In the genomic region with DNA sequence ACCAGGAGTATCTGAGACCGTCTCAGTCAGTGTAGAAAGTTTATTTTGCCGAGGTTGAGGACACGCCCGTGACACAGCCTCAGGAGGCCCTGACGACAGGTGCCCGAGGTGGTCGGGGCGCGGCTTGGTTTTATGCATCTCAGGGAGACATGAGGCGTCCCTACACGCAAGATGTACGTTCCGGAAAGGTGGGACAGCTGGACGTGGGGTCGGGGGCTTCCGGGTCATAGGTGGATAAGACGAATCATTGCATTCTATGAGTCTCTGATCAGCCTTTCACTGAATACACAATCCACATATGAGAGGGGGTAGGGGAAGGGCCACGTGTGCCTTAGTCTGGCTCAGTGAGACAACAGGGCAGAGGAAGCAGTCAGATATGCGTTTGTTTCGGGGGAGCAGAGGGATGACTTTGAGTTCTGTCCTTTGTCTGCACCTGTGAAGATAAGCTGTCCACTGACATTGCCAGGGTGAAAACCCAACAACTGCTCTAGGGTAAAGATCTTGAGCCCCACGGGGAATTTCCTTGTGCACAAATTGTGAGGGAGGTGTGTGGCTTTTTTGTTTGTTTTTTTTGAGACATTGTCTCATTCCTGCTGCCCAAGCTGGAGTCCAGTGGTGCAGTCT, we compare ENCODE assay signal across 20 cellular contexts.
DNase-seq lines count a peak whose midpoint lies in the region; ATAC-seq, FAIRE-seq and TF ChIP-seq lines count a peak whose summit lies in the region.
"Had no signal": no experiment of that assay in that cellular context is flagged by ENCODE, and none has a peak within 500 bp of the region (broad histone marks: within the 10 kb centered on the region; RNA-seq: fewer than 3 reads in every experiment).

No MANE protein-coding gene starts in this region.

- H2BK12ac ChIP-seq in H9 (ENCODE audit: insufficient read length, low read depth, low read length), result no peak overlapping the region

- DNase-seq in H9, result no peak
- no peak for DNase-seq in astrocyte (ENCODE audit: low read depth)
- peak; percentile 53 for DNase-seq in mesenteric fat pad (ENCODE audit: low spot score)
- DNase-seq in AG08395 (ENCODE audit: low spot score), result no peak
- DNase-seq in H54 (ENCODE audit: insufficient read length, low spot score), result no peak
- DNase-seq in CD14-positive monocyte (ENCODE audit: low spot score), result no peak
- DNase-seq: activated CD8-positive, alpha-beta T cell treated with anti-CD3 and anti-CD28 coated beads for 36 hours; caudate nucleus; effector memory CD8-positive, alpha-beta T cell; hypothalamus; midbrain; NCI-H524 treated with DMSO at 0.1 percent for 48 hours; occipital lobe; stimulated activated CD4-positive, alpha-beta T cell treated with anti-CD3 and anti-CD28 coated beads, Interleukin-2, amount 100 ng/mL, for 48 hours had no signal

- peak overlapping the region in 9 of 11 experiments; percentile 12 to 65 (median 43); a peak in 11 of 22 replicates for H3K9ac ChIP-seq in BLaER1 treated with 17β-estradiol and CSF1 and Interleukin-3, amounts not matched to agents 10 nM and 100 nM
- H3K9ac ChIP-seq in H9 (ENCODE audit: extremely low read depth, insufficient read length, low read length) (no peak overlapping the region), astrocyte (ENCODE audit: low read length) (no peak overlapping the region)

- H4K20me1 ChIP-seq in BLaER1 treated with 17β-estradiol and CSF1 and Interleukin-3, amounts not matched to agents 10 nM and 100 nM, result peaks cover 8 to 100% (median 78%) of the 10 kb centered on the region in 11 experiments; a peak in 20 of 22 replicates
- H4K20me1 ChIP-seq in H9 (ENCODE audit: control insufficient read depth, insufficient read depth, insufficient read length), result no peaks in the 10 kb centered on the region
- peaks cover 81% of the 10 kb centered on the region for H4K20me1 ChIP-seq in astrocyte (ENCODE audit: insufficient read depth, low read length)

- no peak overlapping the region for H2AFZ ChIP-seq in H9 (ENCODE audit: low read length)
- H2AFZ ChIP-seq in astrocyte (ENCODE audit: low read depth, low read length), result no peak overlapping the region

- intact Hi-C loops in CD14-positive monocyte (cut with micrococcal nuclease), result no loop called here

- no peak overlapping the region for H4K8ac ChIP-seq in H9 (replicated peaks; ENCODE audit: insufficient read length, low read depth, low read length)

- no peak overlapping the region; the same call in 1 of the 2 replicates for H3K14ac ChIP-seq in H9 (ENCODE audit: insufficient read depth, low read length)

- no peak overlapping the region for H3K56ac ChIP-seq in H9 (ENCODE audit: insufficient read length, low read depth, low read length)

- no peak for FAIRE-seq in astrocyte (lab: Jason Lieb, UNC)
- FAIRE-seq in H54 (lab: Jason Lieb, UNC), result no peak
- FAIRE-seq: G401.6, GM12892 had no signal

- H3K36me3 ChIP-seq in BLaER1 treated with 17β-estradiol and CSF1 and Interleukin-3, amounts not matched to agents 10 nM and 100 nM, result peaks cover 58 to 95% (median 84%) of the 10 kb centered on the region in 11 experiments
- H3K36me3 ChIP-seq in astrocyte (ENCODE audit: insufficient read depth, low read length), result peaks cover 6% of the 10 kb centered on the region

- TF ChIP-seq CTCF in H9 (conservative IDR thresholded peaks at IDR 0.05), result no peak
- TF ChIP-seq CTCF in astrocyte (IDR thresholded peaks at IDR 0.05; ENCODE audit: insufficient read depth, low read depth, low read length), result no peak
- TF ChIP-seq CTCF in CD14-positive monocyte (IDR thresholded peaks at IDR 0.05), result no peak

- TF ChIP-seq POLR2A in H54 (IDR thresholded peaks at IDR 0.05; ENCODE audit: low read depth, low read length), result no peak

- H3K79me2 ChIP-seq in H9 (ENCODE audit: insufficient read depth, low read length), result peaks cover 8% of the 10 kb centered on the region; the same call in 1 of the 2 replicates
- peaks cover 52% of the 10 kb centered on the region for H3K79me2 ChIP-seq in astrocyte (ENCODE audit: insufficient read depth, low read length)

- H2BK120ac ChIP-seq in H9 (ENCODE audit: low read depth, low read length, poor library complexity, severe bottlenecking), result no peak overlapping the region

- H3K4me3 Mint-ChIP-seq in H9, result no peak overlapping the region
- H3K4me3 Mint-ChIP-seq in astrocyte (ENCODE audit: unreplicated experiment), result no peak overlapping the region
- H3K4me3 Mint-ChIP-seq in CD14-positive monocyte, result no peak overlapping the region
- H3K4me3 Mint-ChIP-seq: activated CD8-positive, alpha-beta T cell treated with anti-CD3 and anti-CD28 coated beads for 36 hours; effector memory CD8-positive, alpha-beta T cell had no signal

- H3K9me3 ChIP-seq in BLaER1 treated with 17β-estradiol and CSF1 and Interleukin-3, amounts not matched to agents 10 nM and 100 nM (replicated peaks in 1 of 11), result peaks cover 0 to 9% (median 0%) of the 10 kb centered on the region in 11 experiments; a peak in 1 of 22 replicates
- H3K9me3 ChIP-seq in H9 (ENCODE audit: control insufficient read depth, low read depth, low read length), result no peaks in the 10 kb centered on the region
- no peaks in the 10 kb centered on the region for H3K9me3 ChIP-seq in astrocyte (ENCODE audit: insufficient read depth, low read depth, low read length)
- H3K9me3 ChIP-seq: suprapubic skin had no signal

- H3K9me3 Mint-ChIP-seq in H9 (no peaks in the 10 kb centered on the region; a peak in 1 of 5 replicates), astrocyte (ENCODE audit: unreplicated experiment) (peaks cover 2% of the 10 kb centered on the region), CD14-positive monocyte (no peaks in the 10 kb centered on the region)
- H3K9me3 Mint-ChIP-seq: activated CD8-positive, alpha-beta T cell treated with anti-CD3 and anti-CD28 coated beads for 36 hours; effector memory CD8-positive, alpha-beta T cell had no signal

- H3K27ac Mint-ChIP-seq in H9 (peak overlapping the region in 2 of 3 experiments; percentile 68 to 91; a peak in 4 of 7 replicates), astrocyte (ENCODE audit: unreplicated experiment) (peak overlapping the region; percentile 16), CD14-positive monocyte (peak overlapping the region in 2 of 7 donors; percentile 9 to 42)
- H3K27ac Mint-ChIP-seq: activated CD8-positive, alpha-beta T cell treated with anti-CD3 and anti-CD28 coated beads for 36 hours had no signal

- no peak overlapping the region for H2AK5ac ChIP-seq in H9 (ENCODE audit: insufficient read length, low read length)

- H4K91ac ChIP-seq in H9 (ENCODE audit: insufficient read length, low read depth, low read length), result no peak overlapping the region

- no peak overlapping the region for H2BK5ac ChIP-seq in H9 (ENCODE audit: insufficient read length, low read length)

- H3K4ac ChIP-seq in H9 (ENCODE audit: low read depth, low read length), result no peak overlapping the region

- no peaks in the 10 kb centered on the region for H3K27me3 ChIP-seq in BLaER1 treated with 17β-estradiol and CSF1 and Interleukin-3, amounts not matched to agents 10 nM and 100 nM
- H3K27me3 ChIP-seq in H9 (ENCODE audit: insufficient read depth, low read length), result no peaks in the 10 kb centered on the region
- H3K27me3 ChIP-seq in astrocyte (ENCODE audit: insufficient read depth, low read length), result no peaks in the 10 kb centered on the region
- H3K27me3 ChIP-seq: suprapubic skin had no signal

- H3K27ac ChIP-seq in BLaER1 treated with 17β-estradiol and CSF1 and Interleukin-3, amounts not matched to agents 10 nM and 100 nM, result peak overlapping the region in 9 of 11 experiments; percentile 23 to 70 (median 60); a peak in 16 of 22 replicates
- H3K27ac ChIP-seq in H9 (ENCODE audit: insufficient read length, low read depth, low read length), result peak overlapping the region; percentile 11
- H3K27ac ChIP-seq in astrocyte (ENCODE audit: low read depth, low read length), result no peak overlapping the region
- H3K27ac ChIP-seq: SK-N-MC, suprapubic skin had no signal

- 0 out of 20 replicates have a peak overlapping the region, but pooled peaks of 1 of the 10 experiments have one; percentile 2 for H3K4me3 ChIP-seq in BLaER1 treated with 17β-estradiol and CSF1 and Interleukin-3, amounts not matched to agents 10 nM and 100 nM
- no peak overlapping the region for H3K4me3 ChIP-seq in astrocyte (ENCODE audit: insufficient read depth, low read depth, low read length)
- H3K4me3 ChIP-seq: SK-N-MC, suprapubic skin had no signal

- H3T11ph ChIP-seq in H9 (ENCODE audit: low read length), result no peak overlapping the region

- H3K18ac ChIP-seq in H9 (ENCODE audit: insufficient read length, low read depth, low read length), result no peak overlapping the region

- H2BK20ac ChIP-seq in H9 (ENCODE audit: low read depth, low read length, poor library complexity, severe bottlenecking), result no peak overlapping the region

- no CpG with 5 or more reads among the region's 21 CpGs for WGBS in H9 (ENCODE audit: extremely low coverage, insufficient read length, low lambda C conversion rate)

- peak overlapping the region; percentile 41 to 84 (median 73) for H3K4me2 ChIP-seq in BLaER1 treated with 17β-estradiol and CSF1 and Interleukin-3, amounts not matched to agents 10 nM and 100 nM
- H3K4me2 ChIP-seq in H9 (ENCODE audit: insufficient read depth, insufficient read length, low read length) (no peak overlapping the region), astrocyte (ENCODE audit: low read length) (no peak overlapping the region)

- H3K79me1 ChIP-seq in H9 (ENCODE audit: insufficient read depth, low read depth, low read length, poor library complexity, severe bottlenecking), result peaks cover 9% of the 10 kb centered on the region

- no peak for ATAC-seq in GM21737 (IDR thresholded peaks at IDR 0.05; ENCODE audit: unreplicated experiment)
- ATAC-seq: activated CD8-positive, alpha-beta T cell treated with anti-CD3 and anti-CD28 coated beads for 36 hours; effector memory CD8-positive, alpha-beta T cell had no signal

- peaks cover 56 to 100% (median 79%) of the 10 kb centered on the region in 10 experiments for H3K4me1 ChIP-seq in BLaER1 treated with 17β-estradiol and CSF1 and Interleukin-3, amounts not matched to agents 10 nM and 100 nM
- no peaks in the 10 kb centered on the region for H3K4me1 ChIP-seq in H9 (ENCODE audit: insufficient read depth, low read length)
- peaks cover 29% of the 10 kb centered on the region for H3K4me1 ChIP-seq in astrocyte (ENCODE audit: insufficient read depth, low read length)

- H3K36me3 Mint-ChIP-seq in H9 (ENCODE audit: insufficient read depth in 1 of 3, low read depth in 3 of 3) (peaks cover 22 to 65% (median 47%) of the 10 kb centered on the region in 3 experiments), astrocyte (ENCODE audit: low read depth, unreplicated experiment) (peaks cover 16% of the 10 kb centered on the region), CD14-positive monocyte (peaks cover 41 to 62% of the 10 kb centered on the region in 2 donors)

- H3K27me3 Mint-ChIP-seq in H9 (ENCODE audit: low read depth), result no peaks in the 10 kb centered on the region
- H3K27me3 Mint-ChIP-seq in astrocyte (ENCODE audit: low read depth, unreplicated experiment), result no peaks in the 10 kb centered on the region
- H3K27me3 Mint-ChIP-seq in CD14-positive monocyte (ENCODE audit: low read depth in 3 of 3), result peaks cover 0 to 7% (median 0%) of the 10 kb centered on the region in 3 donors
- H3K27me3 Mint-ChIP-seq: activated CD8-positive, alpha-beta T cell treated with anti-CD3 and anti-CD28 coated beads for 36 hours; effector memory CD8-positive, alpha-beta T cell had no signal

- no peak overlapping the region for H4K5ac ChIP-seq in H9 (ENCODE audit: insufficient read length, low read depth, low read length)

- H3K23me2 ChIP-seq in H9 (ENCODE audit: insufficient read length, low read depth, low read length, poor library complexity, severe bottlenecking), result no peaks in the 10 kb centered on the region

- no peak overlapping the region for H3K23ac ChIP-seq in H9 (ENCODE audit: insufficient read length, low read depth, low read length)

- H3K4me1 Mint-ChIP-seq in H9 (peaks cover 3 to 6% of the 10 kb centered on the region in 2 experiments; a peak in 2 of 4 replicates), astrocyte (ENCODE audit: low read depth, unreplicated experiment) (peaks cover 29% of the 10 kb centered on the region), CD14-positive monocyte (peaks cover 40% of the 10 kb centered on the region)

- H2BK15ac ChIP-seq in H9 (ENCODE audit: low read depth, low read length), result no peak overlapping the region

Comparison
In these comparisons a context has a peak if more than half of its experiments do, and no peak if none do; other contexts are left out.
1. H3K4me2 ChIP-seq: peak in BLaER1 treated with 17β-estradiol and CSF1 and Interleukin-3, amounts not matched to agents 10 nM and 100 nM (11 of 11); none in H9 (single experiment) and astrocyte (single experiment).
2. H3K9ac ChIP-seq: peak in BLaER1 treated with 17β-estradiol and CSF1 and Interleukin-3, amounts not matched to agents 10 nM and 100 nM (9 of 11); none in H9 (single experiment) and astrocyte (single experiment).